8 cellular contexts compared by ENCODE assay signal in genomic region chr1:169106921-169107672, GRCh38. TPM values are rescaled to one million over a fixed set of nuclear protein-coding genes. Genes with fewer than 3 reads are reported as not detected.
DNase-seq lines count a peak whose midpoint lies in the region; ATAC-seq lines count a peak whose summit lies in the region.

No MANE protein-coding gene starts in this region.

- peak; percentile 56 for DNase-seq in GM23248
- peak; percentile 32 for DNase-seq in OCI-M1 (lab: John Stamatoyannopoulos, UW)
- DNase-seq in memory B cell (ENCODE audit: low spot score in 2 of 2): no peak
- no peak for DNase-seq in foreskin melanocyte
- no peak for DNase-seq in NOMO-1 treated with dmso at 0.1 percent for 144 hours (lab: John Stamatoyannopoulos, UW; ENCODE audit: unreplicated experiment)

- peaks cover 18% of the 10 kb centered on the region for H3K27me3 Mint-ChIP-seq in memory B cell

- H3K36me3 Mint-ChIP-seq in memory B cell: no peaks in the 10 kb centered on the region

- H4K20me1 ChIP-seq in BLaER1 (no peaks in the 10 kb centered on the region), GM23248 (ENCODE audit: insufficient read depth) (no peaks in the 10 kb centered on the region)

- WGBS in GM23248 (ENCODE audit: low coverage in 1 of 2, low lambda C conversion rate in 2 of 2, missing lambda C conversion rate in 2 of 2), 2 experiments: 7 to 10% methylated on average over 35 to 41 of the region's 42 CpGs
- under 1% methylated on average over 42 of the region's 42 CpGs for WGBS in urinary bladder

- H3K9ac ChIP-seq in BLaER1 (peak overlapping the region; percentile 79), GM23248 (peak overlapping the region; percentile 69)

- in situ Hi-C loops in GM23248 (cut with MboI): loop anchor here (25.0 kb wide), 1 partner anchor 670 kb away; no protein-coding TSS in a partner anchor

- peak overlapping the region; percentile 89 for H3K4me3 Mint-ChIP-seq in memory B cell

- H3K79me2 ChIP-seq in GM23248 (ENCODE audit: insufficient read depth): peaks cover 45% of the 10 kb centered on the region

- H3K4me1 ChIP-seq in BLaER1 (peaks cover 31% of the 10 kb centered on the region), GM23248 (ENCODE audit: insufficient read depth) (peaks cover 35% of the 10 kb centered on the region), urinary bladder (ENCODE audit: insufficient read depth) (no peaks in the 10 kb centered on the region)

- H3K9me3 Mint-ChIP-seq in memory B cell: no peaks in the 10 kb centered on the region

- H3K4me2 ChIP-seq in BLaER1: peak overlapping the region; percentile 97
- peak overlapping the region; percentile 77 for H3K4me2 ChIP-seq in GM23248 (ENCODE audit: unreplicated experiment)

- H2AFZ ChIP-seq in GM23248: peak overlapping the region; percentile 89

- H3K4me3 ChIP-seq in BLaER1 (peak overlapping the region; percentile 83), GM23248 (peak overlapping the region; percentile 94), urinary bladder (ENCODE audit: low read depth, low read length) (peak overlapping the region; percentile 65)

- H3K36me3 ChIP-seq in BLaER1 (peaks cover 3% of the 10 kb centered on the region), GM23248 (ENCODE audit: low read depth) (no peaks in the 10 kb centered on the region), urinary bladder (ENCODE audit: insufficient read depth) (no peaks in the 10 kb centered on the region)

- peak overlapping the region; percentile 36 for H3K27ac Mint-ChIP-seq in memory B cell

- no peaks in the 10 kb centered on the region for H3K9me2 ChIP-seq in GM23248 (ENCODE audit: insufficient read depth)

- no peak for ATAC-seq in memory B cell (ENCODE audit: low read depth)

- H3K9me3 ChIP-seq in BLaER1 (no peaks in the 10 kb centered on the region), GM23248 (ENCODE audit: low read depth) (no peaks in the 10 kb centered on the region)

- H3F3A ChIP-seq in GM23248 (ENCODE audit: insufficient read depth): no peaks in the 10 kb centered on the region; the same call in 1 of the 2 replicates

- peaks cover 28% of the 10 kb centered on the region for H3K4me1 Mint-ChIP-seq in memory B cell

- H3K27ac ChIP-seq in BLaER1 (peak overlapping the region; percentile 59; the same call in 1 of the 2 replicates), GM23248 (peak overlapping the region; percentile 11; the same call in 1 of the 2 replicates), cingulate gyrus (ENCODE audit: low read depth, low read length) (peak overlapping the region; percentile 90), urinary bladder (ENCODE audit: low read depth) (peak overlapping the region; percentile 57)

- H3K27me3 ChIP-seq in BLaER1 (peaks cover 18% of the 10 kb centered on the region), GM23248 (replicated peaks; ENCODE audit: insufficient read depth) (0 out of 2 replicates have a peak, but pooled peaks cover 4% of the 10 kb centered on the region)

RNA-seq across cellular contexts. Expression of gene ATP1B1, which starts 0.6 kb away (rescaled TPM):
- total RNA-seq in GM23248 (2014; rRNA removed; shearing (Covaris generic)): 6.9 and 9.4 TPM in 2 replicates
- polyA plus RNA-seq in GM23248 (2016; fragmentation: Nextera tagmentation; extraction: Ambion mirVana) (15.2 and 16.1 TPM in 2 replicates), urinary bladder (34.2 TPM)
- 54.6 TPM for total RNA-seq in urinary bladder

Comparison
In these comparisons a context has a peak if more than half of its experiments do, and no peak if none do; other contexts are left out.
1. H3K27ac ChIP-seq: peak in every context shown above with its lines; median percentile 90 in cingulate gyrus; 59 in BLaER1; 57 in urinary bladder; 11 in GM23248.
2. DNase-seq: peak in GM23248 (single experiment) and OCI-M1 (single experiment); none in memory B cell (0 of 2), foreskin melanocyte (single experiment) and NOMO-1 treated with dmso at 0.1 percent for 144 hours (single experiment).
3. Peak in every context shown above with its lines, with median percentiles within 50 percentile points of each other: H3K4me3 ChIP-seq.